Comparison of ENCODE assay signal across 8 cellular contexts in genomic region chr12:120013659-120014380, GRCh38. TPM values are rescaled to one million over a fixed set of nuclear protein-coding genes. Genes with fewer than 3 reads are reported as not detected.
A peak's percentile ranks its signal among the peaks of the same experiment; 100 is the strongest.
DNase-seq lines count a peak whose midpoint lies in the region; ATAC-seq lines count a peak whose summit lies in the region.

No MANE protein-coding gene starts in this region.

- ATAC-seq in HG03442 (IDR thresholded peaks at IDR 0.05; ENCODE audit: unreplicated experiment): peak; percentile 60
- peak; percentile 80 for ATAC-seq in stimulated activated memory B cell treated with anti-CD40 and anti-IgM and Interleukin-4, amounts not matched to agents 10 μg/mL and 1 μg/mL and 100 μg/mL, for 72 hours

- peaks cover 38% of the 10 kb centered on the region for H3K4me1 Mint-ChIP-seq in stimulated activated memory B cell treated with anti-CD40 and anti-IgM and Interleukin-4, amounts not matched to agents 10 μg/mL and 1 μg/mL and 100 μg/mL, for 72 hours

- no peaks in the 10 kb centered on the region for H3K9me3 Mint-ChIP-seq in stimulated activated memory B cell treated with anti-CD40 and anti-IgM and Interleukin-4, amounts not matched to agents 10 μg/mL and 1 μg/mL and 100 μg/mL, for 72 hours

- peak overlapping the region; percentile 9 for H3K4me3 Mint-ChIP-seq in stimulated activated memory B cell treated with anti-CD40 and anti-IgM and Interleukin-4, amounts not matched to agents 10 μg/mL and 1 μg/mL and 100 μg/mL, for 72 hours

- H3K27ac Mint-ChIP-seq in stimulated activated memory B cell treated with anti-CD40 and anti-IgM and Interleukin-4, amounts not matched to agents 10 μg/mL and 1 μg/mL and 100 μg/mL, for 72 hours: peak overlapping the region; percentile 93

- peaks cover 12% of the 10 kb centered on the region for H3K36me3 Mint-ChIP-seq in stimulated activated memory B cell treated with anti-CD40 and anti-IgM and Interleukin-4, amounts not matched to agents 10 μg/mL and 1 μg/mL and 100 μg/mL, for 72 hours

- H3K27me3 Mint-ChIP-seq in stimulated activated memory B cell treated with anti-CD40 and anti-IgM and Interleukin-4, amounts not matched to agents 10 μg/mL and 1 μg/mL and 100 μg/mL, for 72 hours: no peaks in the 10 kb centered on the region

- DNase-seq in activated CD4-positive, CD25-positive, alpha-beta regulatory T cell treated with anti-CD3 and anti-CD28 coated beads, Interleukin-2, amount 50 U/mL, for 16 hours (ENCODE audit: low read depth, low spot score): peak; percentile 41
- DNase-seq in activated CD4-positive, CD25-positive, alpha-beta regulatory T cell treated with anti-CD3 and anti-CD28 coated beads, Interleukin-2, amount 50 U/mL, for 72 hours: no peak
- peak; percentile 56 for DNase-seq in activated CD8-positive, alpha-beta memory T cell treated with anti-CD3 and anti-CD28 coated beads, Interleukin-2, amount 50 U/mL, for 1 hour (ENCODE audit: extremely low read depth)
- DNase-seq in SKM-1 (lab: John Stamatoyannopoulos, UW; ENCODE audit: unreplicated experiment) (no peak), mucosa of gallbladder (ENCODE audit: low spot score) (no peak), epidermal melanocyte (ENCODE audit: insufficient read length, low spot score) (no peak)

RNA-seq across cellular contexts. Expression of gene BICDL1, which starts 24.8 kb away (rescaled TPM):
- total RNA-seq in mucosa of gallbladder: 26.7 TPM

Comparison
In these comparisons a context has a peak if more than half of its experiments do, and no peak if none do; other contexts are left out.
1. DNase-seq: peak in activated CD4-positive, CD25-positive, alpha-beta regulatory T cell treated with anti-CD3 and anti-CD28 coated beads, Interleukin-2, amount 50 U/mL, for 16 hours (single experiment) and activated CD8-positive, alpha-beta memory T cell treated with anti-CD3 and anti-CD28 coated beads, Interleukin-2, amount 50 U/mL, for 1 hour (single experiment); none in activated CD4-positive, CD25-positive, alpha-beta regulatory T cell treated with anti-CD3 and anti-CD28 coated beads, Interleukin-2, amount 50 U/mL, for 72 hours (single experiment), SKM-1 (single experiment), mucosa of gallbladder (single experiment) and epidermal melanocyte (single experiment).